13 cellular contexts compared by ENCODE assay signal in the genomic region with DNA sequence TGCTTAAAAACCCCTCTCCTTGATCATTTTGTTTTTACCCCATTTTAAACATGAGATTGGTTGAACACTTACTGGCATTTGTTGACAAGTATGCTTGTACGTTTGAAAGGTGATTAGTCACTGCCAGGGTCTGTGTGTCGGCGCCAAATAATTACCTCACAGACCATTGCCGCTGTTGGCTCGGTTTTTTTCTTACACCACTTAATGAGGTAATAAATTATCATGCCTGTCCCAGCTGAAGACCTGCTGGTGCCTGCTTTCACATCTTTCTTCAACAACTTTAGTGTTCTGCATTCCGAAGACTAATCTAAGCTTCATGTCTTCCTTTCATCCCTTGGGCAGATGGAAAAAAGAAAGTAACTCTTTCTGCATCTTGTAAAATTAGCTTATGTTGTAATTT.
DNase-seq lines count a peak whose midpoint lies in the region; ATAC-seq and TF ChIP-seq lines count a peak whose summit lies in the region.
"Had no signal": no experiment of that assay in that cellular context is flagged by ENCODE, and none has a peak within 500 bp of the region (broad histone marks: within the 10 kb centered on the region; RNA-seq: fewer than 3 reads in every experiment).

No MANE protein-coding gene starts in this region.

- H3K36me3 ChIP-seq in heart right ventricle: peaks cover 0 to 100% (median 24%) of the 10 kb centered on the region in 9 donors
- peaks cover 0 to 32% of the 10 kb centered on the region in 2 donors for H3K36me3 ChIP-seq in vagina
- peaks cover 14% of the 10 kb centered on the region for H3K36me3 ChIP-seq in CD8-positive, alpha-beta memory T cell (ENCODE audit: insufficient read depth, low read length)
- H3K36me3 ChIP-seq: colonic mucosa had no signal

- CTCF ChIA-PET in CD8-positive, alpha-beta memory T cell (lab: Charles Lee): interaction anchor here (1.5 kb wide), 1 partner anchor 8 kb away, joined by 3 read pairs; no protein-coding TSS in a partner anchor

- H3K27ac Mint-ChIP-seq in activated T-helper 17 cell treated with anti-CD3 and anti-CD28 coated beads, Interleukin-2, amount 50 U/mL, for 72 hours: peak overlapping the region; percentile 7
- H3K27ac Mint-ChIP-seq in CD8-positive, alpha-beta memory T cell: peak overlapping the region in 1 of 8 donors; percentile 29
- H3K27ac Mint-ChIP-seq: activated CD4-positive, alpha-beta T cell treated with anti-CD3 and anti-CD28 coated beads for 36 hours; B cell had no signal

- H3K4me3 ChIP-seq in heart right ventricle: no peak overlapping the region
- H3K4me3 ChIP-seq in right cardiac atrium (ENCODE audit: low read length): no peak overlapping the region
- H3K4me3 ChIP-seq in vagina: no peak overlapping the region
- H3K4me3 ChIP-seq in CD8-positive, alpha-beta memory T cell (ENCODE audit: low read length): no peak overlapping the region
- H3K4me3 ChIP-seq: colonic mucosa had no signal

- TF ChIP-seq CTCF in heart right ventricle (IDR thresholded peaks at IDR 0.05) (no peak), vagina (IDR thresholded peaks at IDR 0.05) (no peak)

- H3K4me1 ChIP-seq in heart right ventricle (peaks cover 0 to 4% (median 0%) of the 10 kb centered on the region in 9 donors), right cardiac atrium (ENCODE audit: control insufficient read depth, insufficient read depth, low read length) (no peaks in the 10 kb centered on the region), vagina (no peaks in the 10 kb centered on the region)
- H3K4me1 ChIP-seq in CD8-positive, alpha-beta memory T cell (ENCODE audit: insufficient read depth, low read length): no peaks in the 10 kb centered on the region
- H3K4me1 ChIP-seq: colonic mucosa had no signal

- WGBS in heart right ventricle, 2 donors: 45 to 51% methylated on average over 6 of the region's 6 CpGs
- 49% methylated on average over 6 of the region's 6 CpGs for WGBS in right cardiac atrium

- ATAC-seq in heart right ventricle (peak in 6 of 8 donors; percentile 47 to 78 (median 64)), right cardiac atrium (no peak), left ventricle myocardium superior (peak; percentile 85), GM18858 (IDR thresholded peaks at IDR 0.05; ENCODE audit: unreplicated experiment) (no peak), HG03432 (IDR thresholded peaks at IDR 0.05; ENCODE audit: unreplicated experiment) (no peak)
- no peak for ATAC-seq in activated T-helper 17 cell treated with anti-CD3 and anti-CD28 coated beads, Interleukin-2, amount 50 U/mL, for 72 hours (replicated peaks)
- ATAC-seq: activated CD4-positive, alpha-beta T cell treated with anti-CD3 and anti-CD28 coated beads for 36 hours had no signal

- peaks cover 95% of the 10 kb centered on the region for H3K36me3 Mint-ChIP-seq in activated T-helper 17 cell treated with anti-CD3 and anti-CD28 coated beads, Interleukin-2, amount 50 U/mL, for 72 hours (ENCODE audit: low read depth)
- peaks cover 17 to 83% (median 37%) of the 10 kb centered on the region in 3 donors for H3K36me3 Mint-ChIP-seq in CD8-positive, alpha-beta memory T cell

- H3K27ac ChIP-seq in heart right ventricle (peak overlapping the region in 2 of 10 donors; percentile 12 to 62), right cardiac atrium (ENCODE audit: low read length) (no peak overlapping the region), vagina (no peak overlapping the region)
- H3K27ac ChIP-seq in CD8-positive, alpha-beta memory T cell (ENCODE audit: low read depth, low read length): no peak overlapping the region
- H3K27ac ChIP-seq: colonic mucosa had no signal

- POLR2A ChIA-PET in CD8-positive, alpha-beta memory T cell (lab: Charles Lee): no interaction called here

- peaks cover 11% of the 10 kb centered on the region for H3K4me1 Mint-ChIP-seq in activated T-helper 17 cell treated with anti-CD3 and anti-CD28 coated beads, Interleukin-2, amount 50 U/mL, for 72 hours
- H3K4me1 Mint-ChIP-seq in CD8-positive, alpha-beta memory T cell: peaks cover 9 to 14% (median 13%) of the 10 kb centered on the region in 3 donors
- H3K4me1 Mint-ChIP-seq: B cell had no signal

- H3K9me3 Mint-ChIP-seq in activated T-helper 17 cell treated with anti-CD3 and anti-CD28 coated beads, Interleukin-2, amount 50 U/mL, for 72 hours: no peaks in the 10 kb centered on the region
- H3K9me3 Mint-ChIP-seq in CD8-positive, alpha-beta memory T cell: no peaks in the 10 kb centered on the region

- DNase-seq in heart right ventricle (no peak), right cardiac atrium (no peak), left ventricle myocardium superior (no peak), vagina (ENCODE audit: extremely low spot score in 2 of 2) (no peak)
- DNase-seq in CD8-positive, alpha-beta memory T cell: no peak
- DNase-seq: activated CD4-positive, alpha-beta T cell treated with anti-CD3 and anti-CD28 coated beads for 36 hours; colonic mucosa; MM.1S; trophoblast cell had no signal

- H3K4me3 Mint-ChIP-seq in activated T-helper 17 cell treated with anti-CD3 and anti-CD28 coated beads, Interleukin-2, amount 50 U/mL, for 72 hours: no peak overlapping the region
- H3K4me3 Mint-ChIP-seq in CD8-positive, alpha-beta memory T cell: no peak overlapping the region
- H3K4me3 Mint-ChIP-seq: activated CD4-positive, alpha-beta T cell treated with anti-CD3 and anti-CD28 coated beads for 36 hours; B cell had no signal

- intact Hi-C loops in heart right ventricle (cut with DNase I) (no loop called here), right cardiac atrium (cut with DNase I) (no loop called here), left ventricle myocardium superior (cut with micrococcal nuclease) (no loop called here), vagina (cut with DNase I) (no loop called here)

- no peaks in the 10 kb centered on the region for H3K9me3 ChIP-seq in heart right ventricle
- no peaks in the 10 kb centered on the region for H3K9me3 ChIP-seq in right cardiac atrium (ENCODE audit: control insufficient read depth, low read length)
- H3K9me3 ChIP-seq in vagina: no peaks in the 10 kb centered on the region
- no peaks in the 10 kb centered on the region for H3K9me3 ChIP-seq in CD8-positive, alpha-beta memory T cell (ENCODE audit: low read length)
- H3K9me3 ChIP-seq: colonic mucosa had no signal

- TF ChIP-seq POLR2A in vagina (IDR thresholded peaks at IDR 0.05): no peak

- no peaks in the 10 kb centered on the region for H3K27me3 ChIP-seq in heart right ventricle
- no peaks in the 10 kb centered on the region for H3K27me3 ChIP-seq in right cardiac atrium (ENCODE audit: control insufficient read depth, insufficient read depth)
- no peaks in the 10 kb centered on the region for H3K27me3 ChIP-seq in vagina
- H3K27me3 ChIP-seq in CD8-positive, alpha-beta memory T cell (ENCODE audit: insufficient read depth, low read length, poor library complexity, severe bottlenecking): no peaks in the 10 kb centered on the region
- H3K27me3 ChIP-seq: colonic mucosa had no signal

- no peaks in the 10 kb centered on the region for H3K27me3 Mint-ChIP-seq in activated T-helper 17 cell treated with anti-CD3 and anti-CD28 coated beads, Interleukin-2, amount 50 U/mL, for 72 hours
- no peaks in the 10 kb centered on the region for H3K27me3 Mint-ChIP-seq in CD8-positive, alpha-beta memory T cell
- H3K27me3 Mint-ChIP-seq: activated CD4-positive, alpha-beta T cell treated with anti-CD3 and anti-CD28 coated beads for 36 hours; B cell had no signal

Comparison
In these comparisons a context has a peak if more than half of its experiments do, and no peak if none do; other contexts are left out.
1. ATAC-seq: peak in heart right ventricle (6 of 8) and left ventricle myocardium superior (single experiment); none in right cardiac atrium (0 of 2), activated T-helper 17 cell treated with anti-CD3 and anti-CD28 coated beads, Interleukin-2, amount 50 U/mL, for 72 hours (single experiment), GM18858 (single experiment) and HG03432 (single experiment).